16 cellular contexts compared by ENCODE assay signal in the genomic region with DNA sequence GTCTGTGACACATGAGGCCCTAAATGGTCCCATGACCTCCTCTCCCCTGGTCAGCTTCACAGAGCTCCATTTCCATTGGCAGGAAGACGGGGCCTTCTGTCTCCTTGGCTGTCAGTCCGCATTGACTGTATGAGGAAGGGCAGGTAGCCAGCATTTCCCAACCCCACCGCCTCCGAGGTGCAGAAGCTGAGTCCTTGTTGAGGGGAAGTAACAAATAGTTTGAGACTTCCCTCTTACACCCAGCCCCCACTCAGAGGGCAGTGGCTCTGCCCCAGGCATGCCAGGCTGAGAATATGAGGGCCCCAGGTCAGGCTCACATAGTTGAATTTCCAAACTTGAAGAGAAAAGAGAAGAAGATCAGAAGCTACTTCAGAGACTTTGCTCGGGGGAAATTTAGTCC.
DNase-seq lines count a peak whose midpoint lies in the region; ATAC-seq, FAIRE-seq and TF ChIP-seq lines count a peak whose summit lies in the region.
"Had no signal": no experiment of that assay in that cellular context is flagged by ENCODE, and none has a peak within 500 bp of the region (broad histone marks: within the 10 kb centered on the region; RNA-seq: fewer than 3 reads in every experiment).

No MANE protein-coding gene starts in this region.

- FAIRE-seq in HepG2 (lab: Jason Lieb, UNC) = no peak
- FAIRE-seq: D721Med, G401.6, GM19239 had no signal

- TF ChIP-seq POLR2A in right lobe of liver (IDR thresholded peaks at IDR 0.05) (no peak), HepG2 (IDR thresholded peaks at IDR 0.05; ENCODE audit: insufficient read depth in 1 of 2, low read depth in 2 of 2, low read length in 2 of 2) (no peak), stomach (IDR thresholded peaks at IDR 0.05) (no peak)

- in situ Hi-C loops in HepG2 (cut with HindIII; ENCODE audit: extremely low pct_ligation_motif_present, low pct_unique_long_range_greater_than_20kb) = no loop called here

- no peaks in the 10 kb centered on the region for H3K27me3 ChIP-seq in right lobe of liver
- peaks cover 0 to 2% of the 10 kb centered on the region in 2 experiments; a peak in 1 of 5 replicates for H3K27me3 ChIP-seq in HepG2 (ENCODE audit: control insufficient read depth in 1 of 2, insufficient read depth in 2 of 2, low read length in 2 of 2)
- no peaks in the 10 kb centered on the region for H3K27me3 ChIP-seq in colonic mucosa
- H3K27me3 ChIP-seq in stomach = peaks cover 0 to 30% (median 0%) of the 10 kb centered on the region in 3 donors

- H3K9me3 ChIP-seq in right lobe of liver = no peaks in the 10 kb centered on the region
- H3K9me3 ChIP-seq in HepG2 (ENCODE audit: low read length) = peaks cover 22% of the 10 kb centered on the region
- no peaks in the 10 kb centered on the region for H3K9me3 ChIP-seq in colonic mucosa
- H3K9me3 ChIP-seq in stomach = peaks cover 0 to 38% (median 21%) of the 10 kb centered on the region in 4 donors

- H3K4me3 ChIP-seq in right lobe of liver (no peak overlapping the region), HepG2 (replicated peaks in 1 of 3; ENCODE audit: insufficient read depth in 1 of 3, low read depth in 2 of 3, low read length in 3 of 3) (no peak overlapping the region), colonic mucosa (no peak overlapping the region), stomach (no peak overlapping the region)

- BruUV-seq in HepG2 (replicated peaks; lab: Mats Ljungman, UMichigan) = no TSS peak

- no peaks in the 10 kb centered on the region for H3K36me3 ChIP-seq in right lobe of liver
- H3K36me3 ChIP-seq in HepG2 (replicated peaks in 1 of 2; ENCODE audit: control insufficient read depth in 1 of 2, insufficient read depth in 2 of 2, low read length in 2 of 2) = no peaks in the 10 kb centered on the region
- no peaks in the 10 kb centered on the region for H3K36me3 ChIP-seq in colonic mucosa
- no peaks in the 10 kb centered on the region for H3K36me3 ChIP-seq in stomach

- intact Hi-C loops in right lobe of liver (cut with DNase I) (no loop called here), HepG2 (cut with micrococcal nuclease; ENCODE audit: unreplicated experiment) (no loop called here), colonic mucosa (cut with DNase I) (no loop called here), stomach (cut with DNase I; ENCODE audit: low total_unique reads) (no loop called here)

- H3K9ac ChIP-seq in HepG2 (ENCODE audit: insufficient read depth, low read depth, low read length) (no peak overlapping the region), colonic mucosa (ENCODE audit: low read depth in 2 of 2, low read length in 2 of 2) (no peak overlapping the region)

- TF ChIP-seq CTCF in right lobe of liver (IDR thresholded peaks at IDR 0.05) = no peak
- TF ChIP-seq CTCF in HepG2 (CRISPR knock-in tag; IDR thresholded peaks at IDR 0.05) = no peak
- no peak for TF ChIP-seq CTCF in colonic mucosa (IDR thresholded peaks at IDR 0.05)
- TF ChIP-seq CTCF in stomach (IDR thresholded peaks at IDR 0.05) = no peak

- WGBS in right lobe of liver (ENCODE audit: insufficient coverage, low coverage, low lambda C conversion rate, missing lambda C conversion rate) = 28% methylated on average over 4 of the region's 5 CpGs
- WGBS in HepG2 (ENCODE audit: low lambda C conversion rate) = 0% methylated on average over 1 of the region's 5 CpGs
- WGBS in stomach, 5 donors = 61 to 77% (median 64%) methylated on average over 5 of the region's 5 CpGs

- CTCF ChIA-PET in HepG2 (lab: Yijun Ruan, JAX; ENCODE audit: low intra/inter-chr PET ratio, low total read pairs) = no interaction called here

- DNase-seq in right lobe of liver (peak; percentile 13 to 45 (median 24)), HepG2 (ENCODE audit: low spot score) (no peak), colonic mucosa (peak; percentile 6), stomach (peak; percentile 22), kidney tubule cell (ENCODE audit: low spot score) (no peak), anterior cingulate cortex (lab: John Stamatoyannopoulos, UW) (no peak), midbrain (lab: John Stamatoyannopoulos, UW) (no peak)
- DNase-seq: CD4-positive, alpha-beta memory T cell; DMS79 treated with DMSO at 0.1 percent for 48 hours; HCEC 1CT; NCI-H1417; NCI-H1930; NCI-H510A treated with DMSO at 0.1 percent for 48 hours had no signal

- no peaks in the 10 kb centered on the region for H3K4me1 ChIP-seq in right lobe of liver
- no peaks in the 10 kb centered on the region for H3K4me1 ChIP-seq in HepG2 (ENCODE audit: insufficient read depth, low read length)
- no peaks in the 10 kb centered on the region for H3K4me1 ChIP-seq in colonic mucosa
- H3K4me1 ChIP-seq in stomach = no peaks in the 10 kb centered on the region

- H3K27ac ChIP-seq in right lobe of liver (no peak overlapping the region), HepG2 (ENCODE audit: extremely low read length, insufficient read depth, low read length) (no peak overlapping the region), colonic mucosa (no peak overlapping the region), stomach (no peak overlapping the region)

- H3K79me2 ChIP-seq in HepG2 (ENCODE audit: insufficient read depth, low read length) = no peaks in the 10 kb centered on the region

- no peak overlapping the region for H3K4me2 ChIP-seq in HepG2 (ENCODE audit: low read depth, low read length)

- TF ChIP-seq EP300 in HepG2 (IDR thresholded peaks at IDR 0.05; ENCODE audit: low read depth in 2 of 2, low read length in 2 of 2) (no peak), HepG2 (CRISPR knock-in tag; IDR thresholded peaks at IDR 0.05; ENCODE audit: borderline replicate concordance) (no peak), stomach (IDR thresholded peaks at IDR 0.05) (no peak)

- ATAC-seq in right lobe of liver (no peak), HepG2 (no peak)

- POLR2A ChIA-PET in HepG2 (lab: Yijun Ruan, JAX) = no interaction called here

- no peaks in the 10 kb centered on the region for H4K20me1 ChIP-seq in HepG2 (ENCODE audit: insufficient read depth, low read length)

- H2AFZ ChIP-seq in HepG2 (ENCODE audit: low read length) = no peak overlapping the region

- no peak for TF ChIP-seq RAD21 in HepG2 (CRISPR knock-in tag; IDR thresholded peaks at IDR 0.05)

TF ChIP-seq in HepG2, 621 proteins besides CTCF, POLR2A, EP300 and RAD21 (continues in another document):
- TF ChIP-seq ZNF782 (CRISPR knock-in tag; IDR thresholded peaks at IDR 0.05; ENCODE audit: borderline replicate concordance) (no peak), PAX8 (CRISPR knock-in tag; IDR thresholded peaks at IDR 0.05; ENCODE audit: borderline replicate concordance) (no peak), JDP2 (CRISPR knock-in tag; IDR thresholded peaks at IDR 0.05; ENCODE audit: borderline replicate concordance) (no peak), TBX3 (IDR thresholded peaks at IDR 0.05; ENCODE audit: borderline replicate concordance) (no peak), SPEN (CRISPR knock-in tag; IDR thresholded peaks at IDR 0.05; ENCODE audit: low read depth) (no peak), ZNF543 (CRISPR knock-in tag; IDR thresholded peaks at IDR 0.05) (no peak), BRD4 (CRISPR knock-in tag; IDR thresholded peaks at IDR 0.05) (no peak), ZMYM3 (CRISPR knock-in tag; IDR thresholded peaks at IDR 0.05) (no peak), CHCHD3 (CRISPR knock-in tag; IDR thresholded peaks at IDR 0.05) (no peak), SYNCRIP (IDR thresholded peaks at IDR 0.05; ENCODE audit: insufficient read depth, low read depth, low read length) (no peak), ATF3 (CRISPR knock-in tag; IDR thresholded peaks at IDR 0.05) (no peak), ZNF501 (CRISPR knock-in tag; IDR thresholded peaks at IDR 0.05) (no peak), SRY (CRISPR knock-in tag; IDR thresholded peaks at IDR 0.05) (no peak), ZEB1 (IDR thresholded peaks at IDR 0.05; ENCODE audit: insufficient replicate concordance, low read depth) (no peak)
- TF ChIP-seq, protein P1, sequence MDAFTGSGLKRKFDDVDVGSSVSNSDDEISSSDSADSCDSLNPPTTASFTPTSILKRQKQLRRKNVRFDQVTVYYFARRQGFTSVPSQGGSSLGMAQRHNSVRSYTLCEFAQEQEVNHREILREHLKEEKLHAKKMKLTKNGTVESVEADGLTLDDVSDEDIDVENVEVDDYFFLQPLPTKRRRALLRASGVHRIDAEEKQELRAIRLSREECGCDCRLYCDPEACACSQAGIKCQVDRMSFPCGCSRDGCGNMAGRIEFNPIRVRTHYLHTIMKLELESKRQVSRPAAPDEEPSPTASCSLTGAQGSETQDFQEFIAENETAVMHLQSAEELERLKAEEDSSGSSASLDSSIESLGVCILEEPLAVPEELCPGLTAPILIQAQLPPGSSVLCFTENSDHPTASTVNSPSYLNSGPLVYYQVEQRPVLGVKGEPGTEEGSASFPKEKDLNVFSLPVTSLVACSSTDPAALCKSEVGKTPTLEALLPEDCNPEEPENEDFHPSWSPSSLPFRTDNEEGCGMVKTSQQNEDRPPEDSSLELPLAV (CRISPR knock-in tag; conservative IDR thresholded peaks at IDR 0.05; ENCODE audit: low read depth) = no peak
- TF ChIP-seq, protein P2, sequence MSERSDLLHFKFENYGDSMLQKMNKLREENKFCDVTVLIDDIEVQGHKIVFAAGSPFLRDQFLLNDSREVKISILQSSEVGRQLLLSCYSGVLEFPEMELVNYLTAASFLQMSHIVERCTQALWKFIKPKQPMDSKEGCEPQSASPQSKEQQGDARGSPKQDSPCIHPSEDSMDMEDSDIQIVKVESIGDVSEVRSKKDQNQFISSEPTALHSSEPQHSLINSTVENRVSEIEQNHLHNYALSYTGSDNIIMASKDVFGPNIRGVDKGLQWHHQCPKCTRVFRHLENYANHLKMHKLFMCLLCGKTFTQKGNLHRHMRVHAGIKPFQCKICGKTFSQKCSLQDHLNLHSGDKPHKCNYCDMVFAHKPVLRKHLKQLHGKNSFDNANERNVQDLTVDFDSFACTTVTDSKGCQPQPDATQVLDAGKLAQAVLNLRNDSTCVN (CRISPR knock-in tag; IDR thresholded peaks at IDR 0.05; ENCODE audit: borderline replicate concordance) = no peak

Comparison
In these comparisons a context has a peak if more than half of its experiments do, and no peak if none do; other contexts are left out.
1. DNase-seq: peak in right lobe of liver (3 of 3), colonic mucosa (single experiment) and stomach (single experiment); none in HepG2 (single experiment), kidney tubule cell (single experiment), anterior cingulate cortex (0 of 58) and midbrain (single experiment).